9 cellular contexts compared by ENCODE assay signal in the genomic region with DNA sequence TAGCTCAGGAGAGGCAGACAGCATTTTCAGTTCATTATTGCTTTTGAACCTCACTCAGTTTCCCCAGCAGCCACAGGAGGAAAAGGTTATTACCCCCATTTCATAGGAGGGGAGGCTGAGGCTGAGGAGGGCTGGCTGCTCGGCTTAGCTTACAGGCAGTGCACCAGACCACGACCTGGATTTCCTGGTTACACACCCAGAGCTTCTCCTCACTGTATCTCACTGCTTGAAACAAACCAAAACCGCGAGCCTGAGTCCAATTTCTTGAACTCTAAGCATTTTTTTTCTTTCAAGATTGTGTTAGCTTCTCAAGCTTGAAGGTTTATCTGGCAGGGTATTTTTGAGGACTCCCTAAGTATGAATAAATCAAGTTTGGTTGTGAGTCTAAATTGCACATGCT.
A peak's percentile ranks its signal among the peaks of the same experiment; 100 is the strongest.
DNase-seq lines count a peak whose midpoint lies in the region; ATAC-seq, FAIRE-seq and TF ChIP-seq lines count a peak whose summit lies in the region.
"Had no signal": no experiment of that assay in that cellular context is flagged by ENCODE, and none has a peak within 500 bp of the region (broad histone marks: within the 10 kb centered on the region; RNA-seq: fewer than 3 reads in every experiment).

No MANE protein-coding gene starts in this region.

- peak overlapping the region; percentile 15 for H3K4me3 ChIP-seq in GM12875 (ENCODE audit: low read depth, low read length)
- no peak overlapping the region for H3K4me3 ChIP-seq in keratinocyte (ENCODE audit: control insufficient read depth in 2 of 3, extremely low read depth in 1 of 3, insufficient read depth in 2 of 3, low read depth in 1 of 3, low read length in 3 of 3)

- no peaks in the 10 kb centered on the region for H3K79me2 ChIP-seq in keratinocyte (ENCODE audit: control insufficient read depth, insufficient read depth, low read length)

- H3K36me3 Mint-ChIP-seq in type B pancreatic cell: no peaks in the 10 kb centered on the region

- H3K36me3 ChIP-seq in keratinocyte (ENCODE audit: control insufficient read depth in 2 of 2, extremely low read depth in 1 of 2, insufficient read depth in 2 of 2, low read length in 2 of 2): no peaks in the 10 kb centered on the region

- H3K4me1 ChIP-seq in keratinocyte (ENCODE audit: control insufficient read depth, extremely low read depth, insufficient read depth, low read length): peaks cover 51% of the 10 kb centered on the region

- H4K20me1 ChIP-seq in keratinocyte (ENCODE audit: control insufficient read depth, extremely low read depth, insufficient read depth, low read length): no peaks in the 10 kb centered on the region

- DNase-seq in activated CD4-positive, alpha-beta T cell treated with anti-CD3 and anti-CD28 coated beads for 1 hour: peak; percentile 20
- DNase-seq in keratinocyte (ENCODE audit: low read depth, low spot score): no peak
- no peak for DNase-seq in NCI-H1436 (lab: John Stamatoyannopoulos, UW)
- no peak for DNase-seq in type B pancreatic cell (ENCODE audit: extremely low spot score, unreplicated experiment)
- DNase-seq in AG08396 (ENCODE audit: low spot score): no peak

- H3K27me3 Mint-ChIP-seq in type B pancreatic cell: peaks cover 26% of the 10 kb centered on the region

- no peak overlapping the region for H3K4me3 Mint-ChIP-seq in type B pancreatic cell

- H3K27ac Mint-ChIP-seq in type B pancreatic cell: no peak overlapping the region

- no peaks in the 10 kb centered on the region for H3K9me3 ChIP-seq in keratinocyte (ENCODE audit: control insufficient read depth, low read depth, low read length)

- dilution Hi-C loops in keratinocyte (cut with MboI; ENCODE audit: extremely low pct_ligation_motif_present, low sequenced_read_pairs): no loop called here

- no peak overlapping the region for H2AFZ ChIP-seq in keratinocyte (ENCODE audit: control insufficient read depth, low read length)

- H3K9ac ChIP-seq in keratinocyte (ENCODE audit: control insufficient read depth, extremely low read depth, insufficient read depth, low read length): no peak overlapping the region

- peak overlapping the region; percentile 11 for H3K4me2 ChIP-seq in keratinocyte (ENCODE audit: control insufficient read depth, extremely low read depth, insufficient read depth, low read depth, low read length)

- H3K27ac ChIP-seq in keratinocyte (ENCODE audit: control insufficient read depth, insufficient read depth, low read length): no peak overlapping the region

- no peaks in the 10 kb centered on the region for H3K27me3 ChIP-seq in keratinocyte (ENCODE audit: control insufficient read depth, extremely low read depth, insufficient read depth, low read length)

- TF ChIP-seq CTCF in GM12875 (IDR thresholded peaks at IDR 0.05; ENCODE audit: borderline replicate concordance, insufficient read depth, low read depth, low read length): no peak
- TF ChIP-seq CTCF in keratinocyte (optimal IDR thresholded peaks at IDR 0.05 in 1 of 3, IDR thresholded peaks at IDR 0.05 in 1 of 3, conservative IDR thresholded peaks at IDR 0.05 in 1 of 3; ENCODE audit: extremely low read depth in 1 of 3, insufficient read depth in 2 of 3, low read length in 3 of 3): no peak
- no peak for TF ChIP-seq CTCF in type B pancreatic cell (conservative IDR thresholded peaks at IDR 0.05)

- H3K9me1 ChIP-seq in keratinocyte (ENCODE audit: control insufficient read depth, extremely low read depth, insufficient read depth, low read length): peaks cover 2% of the 10 kb centered on the region

- peak; percentile 60 for ATAC-seq in HG02763 (IDR thresholded peaks at IDR 0.05; ENCODE audit: unreplicated experiment)
- no peak for ATAC-seq in GM19467 (IDR thresholded peaks at IDR 0.05; ENCODE audit: unreplicated experiment)

- peak; percentile 43 for FAIRE-seq in keratinocyte (lab: Jason Lieb, UNC)
- FAIRE-seq: H1 had no signal

- H3K4me1 Mint-ChIP-seq in type B pancreatic cell (ENCODE audit: unreplicated experiment): peaks cover 35% of the 10 kb centered on the region

- H3K9me3 Mint-ChIP-seq in type B pancreatic cell: no peaks in the 10 kb centered on the region
